8 cellular contexts compared by ENCODE assay signal in genomic region chr5:140556438-140556837, GRCh38. TPM values are rescaled to one million over a fixed set of nuclear protein-coding genes. Genes with fewer than 3 reads are reported as not detected.
DNase-seq lines count a peak whose midpoint lies in the region; ATAC-seq and TF ChIP-seq lines count a peak whose summit lies in the region.

No MANE protein-coding gene starts in this region.

- H3K79me2 ChIP-seq in SU-DHL-6 (ENCODE audit: insufficient read depth, low read length), result peaks cover 45% of the 10 kb centered on the region
- peaks cover 47% of the 10 kb centered on the region for H3K79me2 ChIP-seq in smooth muscle cell (ENCODE audit: low read depth)

- TF ChIP-seq CTCF in SU-DHL-6 (IDR thresholded peaks at IDR 0.05; ENCODE audit: insufficient read depth, low read length, poor library complexity, severe bottlenecking) (no peak), fibroblast of villous mesenchyme (IDR thresholded peaks at IDR 0.05; ENCODE audit: insufficient read depth, low read depth, low read length) (no peak), smooth muscle cell (IDR thresholded peaks at IDR 0.05; ENCODE audit: borderline replicate concordance, insufficient read depth, poor library complexity, severe bottlenecking) (no peak)

- no peak for ATAC-seq in HG02623 (IDR thresholded peaks at IDR 0.05; ENCODE audit: unreplicated experiment)

- no peaks in the 10 kb centered on the region for H3K9me2 ChIP-seq in SU-DHL-6 (replicated peaks; ENCODE audit: insufficient read depth, low read length)

- no peaks in the 10 kb centered on the region for H3F3A ChIP-seq in SU-DHL-6 (ENCODE audit: insufficient read depth)
- H3F3A ChIP-seq in smooth muscle cell (ENCODE audit: low read depth), result peaks cover 3% of the 10 kb centered on the region

- H2AFZ ChIP-seq in SU-DHL-6 (ENCODE audit: low read depth, low read length, severe bottlenecking), result peak overlapping the region; percentile 46
- no peak overlapping the region for H2AFZ ChIP-seq in smooth muscle cell (ENCODE audit: low read depth)

- H3K9ac ChIP-seq in SU-DHL-6 (ENCODE audit: low read length) (peak overlapping the region; percentile 94), smooth muscle cell (ENCODE audit: low read depth) (peak overlapping the region; percentile 98)

- H3K27me3 ChIP-seq in SU-DHL-6 (ENCODE audit: low read length) (no peaks in the 10 kb centered on the region), smooth muscle cell (ENCODE audit: low read depth) (no peaks in the 10 kb centered on the region)

- peak overlapping the region; percentile 70 for H3K27ac ChIP-seq in SU-DHL-6 (ENCODE audit: low read depth, low read length)
- peak overlapping the region; percentile 86 for H3K27ac ChIP-seq in smooth muscle cell (ENCODE audit: low read depth)

- no peaks in the 10 kb centered on the region for H3K9me3 ChIP-seq in SU-DHL-6 (ENCODE audit: insufficient read depth, low read length)
- no peaks in the 10 kb centered on the region for H3K9me3 ChIP-seq in smooth muscle cell (replicated peaks; ENCODE audit: low read depth)

- H4K20me1 ChIP-seq in SU-DHL-6 (ENCODE audit: low read depth, low read length), result no peaks in the 10 kb centered on the region
- peaks cover 45% of the 10 kb centered on the region for H4K20me1 ChIP-seq in smooth muscle cell (ENCODE audit: low read depth)

- H3K4me1 ChIP-seq in smooth muscle cell (ENCODE audit: low read depth), result peaks cover 17% of the 10 kb centered on the region

- DNase-seq in DMS53 (lab: John Stamatoyannopoulos, UW) (peak; percentile 62), DMS53 treated with DMSO at 0.1 percent for 48 hours (lab: John Stamatoyannopoulos, UW; ENCODE audit: unreplicated experiment) (no peak), fibroblast of villous mesenchyme (ENCODE audit: low read depth) (peak; percentile 67), smooth muscle cell (lab: John Stamatoyannopoulos, UW; ENCODE audit: unreplicated experiment) (no peak), activated gamma-delta T cell treated with Interleukin-2 at 50 U/mL for 16 hours (no peak)
- no peak for DNase-seq in stimulated activated CD8-positive, alpha-beta memory T cell treated with anti-CD3 and anti-CD28 coated beads, Interleukin-4, amount 100 ng/mL, for 48 hours

- H3K36me3 ChIP-seq in SU-DHL-6 (ENCODE audit: low read length) (0 out of 2 replicates have a peak, but pooled peaks cover 3% of the 10 kb centered on the region), smooth muscle cell (ENCODE audit: low read depth) (no peaks in the 10 kb centered on the region)

- H3K4me2 ChIP-seq in SU-DHL-6 (ENCODE audit: low read depth, low read length, poor library complexity, severe bottlenecking) (peak overlapping the region; percentile 88), smooth muscle cell (peak overlapping the region; percentile 100)

- peak overlapping the region; percentile 97 for H3K4me3 ChIP-seq in SU-DHL-6 (ENCODE audit: insufficient read depth, low read length, poor library complexity, severe bottlenecking)
- peak overlapping the region; percentile 81 for H3K4me3 ChIP-seq in fibroblast of villous mesenchyme (ENCODE audit: low read depth, low read length)
- H3K4me3 ChIP-seq in smooth muscle cell, result peak overlapping the region; percentile 79

- WGBS in smooth muscle cell (ENCODE audit: low lambda C conversion rate), result 6% methylated on average over 6 of the region's 6 CpGs

RNA-seq across cellular contexts. Expression of gene SRA1, which starts 0.8 kb away (rescaled TPM):
- 40.6 and 53.1 TPM in 2 replicates for total RNA-seq in fibroblast of villous mesenchyme
- total RNA-seq in smooth muscle cell, result 44.6 and 61.4 TPM in 2 replicates
- 144 and 146 TPM in 2 replicates for polyA plus RNA-seq in smooth muscle cell

RNA-seq across cellular contexts. Expression of gene APBB3, which starts 8.0 kb away (rescaled TPM):
- total RNA-seq in fibroblast of villous mesenchyme (11.9 and 14.7 TPM in 2 replicates), smooth muscle cell (11.5 and 19.0 TPM in 2 replicates)
- polyA plus RNA-seq in smooth muscle cell, result 18.8 and 28.3 TPM in 2 replicates

RNA-seq across cellular contexts. Expression of gene SLC35A4, which starts 8.2 kb away (rescaled TPM):
- total RNA-seq in fibroblast of villous mesenchyme (11.9 and 13.8 TPM in 2 replicates), smooth muscle cell (38.1 and 42.7 TPM in 2 replicates)
- polyA plus RNA-seq in smooth muscle cell, result 75.4 and 82.9 TPM in 2 replicates

RNA-seq across cellular contexts. Expression of gene EIF4EBP3, which starts 9.0 kb away (rescaled TPM):
- total RNA-seq in fibroblast of villous mesenchyme, result 0.32 and 0.86 TPM in 2 replicates
- not detected in 2 replicates for total RNA-seq in smooth muscle cell
- 3.4 and 4.1 TPM in 2 replicates for polyA plus RNA-seq in smooth muscle cell

Comparison
In these comparisons a context has a peak if more than half of its experiments do, and no peak if none do; other contexts are left out.
1. DNase-seq: peak in DMS53 (single experiment) and fibroblast of villous mesenchyme (single experiment); none in DMS53 treated with DMSO at 0.1 percent for 48 hours (single experiment), smooth muscle cell (single experiment), stimulated activated CD8-positive, alpha-beta memory T cell treated with anti-CD3 and anti-CD28 coated beads, Interleukin-4, amount 100 ng/mL, for 48 hours (single experiment) and activated gamma-delta T cell treated with Interleukin-2 at 50 U/mL for 16 hours (single experiment).
2. Peak in every context shown above with its lines, with median percentiles within 50 percentile points of each other: H3K4me3 ChIP-seq.